Comparison of ENCODE assay signal across 19 cellular contexts in genomic region chr4:54093609-54094240, GRCh38. TPM values are rescaled to one million over a fixed set of nuclear protein-coding genes. Genes with fewer than 3 reads are reported as not detected.
DNase-seq lines count a peak whose midpoint lies in the region; ATAC-seq and TF ChIP-seq lines count a peak whose summit lies in the region.
"Had no signal": no experiment of that assay in that cellular context is flagged by ENCODE, and none has a peak within 500 bp of the region (broad histone marks: within the 10 kb centered on the region; RNA-seq: fewer than 3 reads in every experiment).

No MANE protein-coding gene starts in this region.

- H3K4me2 ChIP-seq in smooth muscle cell = peak overlapping the region; percentile 32

- H3K4me1 ChIP-seq in endodermal cell (ENCODE audit: control insufficient read depth, insufficient read depth, low read length) (peaks cover 7% of the 10 kb centered on the region), smooth muscle cell (ENCODE audit: low read depth) (peaks cover 12% of the 10 kb centered on the region)

- no peaks in the 10 kb centered on the region for H3F3A ChIP-seq in smooth muscle cell (ENCODE audit: low read depth)

- no peaks in the 10 kb centered on the region for H3K36me3 Mint-ChIP-seq in activated CD4-positive, alpha-beta memory T cell treated with anti-CD3 and anti-CD28 coated beads for 36 hours
- H3K36me3 Mint-ChIP-seq in activated CD4-positive, alpha-beta memory T cell treated with anti-CD3 and anti-CD28 coated beads, Interleukin-2, amount 10 ng/mL, durations not matched to agents 7 days and 5 days (ENCODE audit: low read depth) = peaks cover 4% of the 10 kb centered on the region
- peaks cover 4% of the 10 kb centered on the region for H3K36me3 Mint-ChIP-seq in T-helper 17 cell (ENCODE audit: low read depth)
- no peaks in the 10 kb centered on the region for H3K36me3 Mint-ChIP-seq in endodermal cell (ENCODE audit: low read depth)
- H3K36me3 Mint-ChIP-seq: CD4-positive, alpha-beta memory T cell had no signal

- H3K4me3 ChIP-seq in endodermal cell (ENCODE audit: low read length) = no peak overlapping the region
- no peak overlapping the region for H3K4me3 ChIP-seq in smooth muscle cell
- H3K4me3 ChIP-seq: adrenal gland, K562, Peyer's patch had no signal

- TF ChIP-seq CTCF in endodermal cell (conservative IDR thresholded peaks at IDR 0.05) = no peak
- TF ChIP-seq CTCF in smooth muscle cell (IDR thresholded peaks at IDR 0.05; ENCODE audit: borderline replicate concordance, insufficient read depth, poor library complexity, severe bottlenecking) = no peak

- peaks cover 26% of the 10 kb centered on the region for H3K4me1 Mint-ChIP-seq in activated CD4-positive, alpha-beta memory T cell treated with anti-CD3 and anti-CD28 coated beads for 36 hours (ENCODE audit: low read depth)
- peaks cover 18% of the 10 kb centered on the region for H3K4me1 Mint-ChIP-seq in activated CD4-positive, alpha-beta memory T cell treated with anti-CD3 and anti-CD28 coated beads, Interleukin-2, amount 10 ng/mL, durations not matched to agents 7 days and 5 days
- H3K4me1 Mint-ChIP-seq in T-helper 17 cell (peaks cover 22% of the 10 kb centered on the region), endodermal cell (peaks cover 42% of the 10 kb centered on the region)

- H3K27ac ChIP-seq in endodermal cell (ENCODE audit: low read depth, low read length) = no peak overlapping the region
- no peak overlapping the region for H3K27ac ChIP-seq in smooth muscle cell (ENCODE audit: low read depth)
- H3K27ac ChIP-seq: adrenal gland, Peyer's patch had no signal

- peaks cover 88% of the 10 kb centered on the region for H3K27me3 ChIP-seq in endodermal cell (ENCODE audit: control insufficient read depth, insufficient read depth, low read length, poor library complexity, severe bottlenecking)
- H3K27me3 ChIP-seq in smooth muscle cell (ENCODE audit: low read depth) = peaks cover 67% of the 10 kb centered on the region

- H3K9me3 Mint-ChIP-seq in activated CD4-positive, alpha-beta memory T cell treated with anti-CD3 and anti-CD28 coated beads for 36 hours = no peaks in the 10 kb centered on the region
- H3K9me3 Mint-ChIP-seq in activated CD4-positive, alpha-beta memory T cell treated with anti-CD3 and anti-CD28 coated beads, Interleukin-2, amount 10 ng/mL, durations not matched to agents 7 days and 5 days = no peaks in the 10 kb centered on the region
- H3K9me3 Mint-ChIP-seq in endodermal cell = no peaks in the 10 kb centered on the region

- WGBS in endodermal cell (ENCODE audit: insufficient coverage in 1 of 2, insufficient read length in 1 of 2), 2 experiments = 4 to 6% methylated on average over 17 to 21 of the region's 21 CpGs
- 10% methylated on average over 21 of the region's 21 CpGs for WGBS in smooth muscle cell (ENCODE audit: low lambda C conversion rate)

- H2AFZ ChIP-seq in smooth muscle cell (ENCODE audit: low read depth) = no peak overlapping the region

- POLR2A ChIA-PET in activated CD4-positive, alpha-beta memory T cell treated with anti-CD3 and anti-CD28 coated beads for 36 hours (lab: Charles Lee) = interaction anchor here (1.9 kb wide), 1 partner anchor 30 kb away, joined by 6 read pairs; the partner anchor contains the start of gene CHIC2
- POLR2A ChIA-PET in activated CD4-positive, alpha-beta memory T cell treated with anti-CD3 and anti-CD28 coated beads, Interleukin-2, amount 10 ng/mL, durations not matched to agents 7 days and 5 days (lab: Charles Lee) = interaction anchor here (1.0 kb wide), 1 partner anchor 36 kb away, joined by 3 read pairs; no protein-coding TSS in a partner anchor

- CTCF ChIA-PET in activated CD4-positive, alpha-beta memory T cell treated with anti-CD3 and anti-CD28 coated beads for 36 hours (lab: Charles Lee) = interaction anchor here (1.0 to 1.4 kb wide), 2 partner anchors 125 to 164 kb away, joined by 3 read pairs; no protein-coding TSS in a partner anchor
- CTCF ChIA-PET in activated CD4-positive, alpha-beta memory T cell treated with anti-CD3 and anti-CD28 coated beads, Interleukin-2, amount 10 ng/mL, durations not matched to agents 7 days and 5 days (lab: Charles Lee) = no interaction called here

- H3K9me3 ChIP-seq in T-helper 17 cell (ENCODE audit: control insufficient read depth, low read length, poor library complexity, severe bottlenecking) = no peaks in the 10 kb centered on the region
- H3K9me3 ChIP-seq in endodermal cell (ENCODE audit: control insufficient read depth, low read length) = no peaks in the 10 kb centered on the region
- H3K9me3 ChIP-seq in smooth muscle cell (replicated peaks; ENCODE audit: low read depth) = no peaks in the 10 kb centered on the region
- H3K9me3 ChIP-seq: adrenal gland, Peyer's patch had no signal

- no peaks in the 10 kb centered on the region for H3K79me2 ChIP-seq in smooth muscle cell (ENCODE audit: low read depth)

- no peak for ATAC-seq in T-helper 17 cell
- ATAC-seq in HG03439 (IDR thresholded peaks at IDR 0.05; ENCODE audit: unreplicated experiment) = no peak
- ATAC-seq: K562, left colon had no signal

- peaks cover 70% of the 10 kb centered on the region for H3K27me3 Mint-ChIP-seq in activated CD4-positive, alpha-beta memory T cell treated with anti-CD3 and anti-CD28 coated beads for 36 hours
- peaks cover 78% of the 10 kb centered on the region for H3K27me3 Mint-ChIP-seq in activated CD4-positive, alpha-beta memory T cell treated with anti-CD3 and anti-CD28 coated beads, Interleukin-2, amount 10 ng/mL, durations not matched to agents 7 days and 5 days
- H3K27me3 Mint-ChIP-seq in T-helper 17 cell = peaks cover 79% of the 10 kb centered on the region
- peaks cover 93% of the 10 kb centered on the region for H3K27me3 Mint-ChIP-seq in endodermal cell (ENCODE audit: insufficient read depth)

- no peaks in the 10 kb centered on the region for H4K20me1 ChIP-seq in smooth muscle cell (ENCODE audit: low read depth)

- intact Hi-C loops in activated CD4-positive, alpha-beta memory T cell treated with anti-CD3 and anti-CD28 coated beads for 36 hours (cut with micrococcal nuclease) = loop anchor here (2.0 kb wide), 2 partner anchors 15 to 29 kb away; partner anchors contain the start of gene CHIC2

- peak; percentile 44 for DNase-seq in activated CD4-positive, alpha-beta memory T cell treated with anti-CD3 and anti-CD28 coated beads for 36 hours
- DNase-seq in activated CD4-positive, alpha-beta memory T cell treated with anti-CD3 and anti-CD28 coated beads, Interleukin-2, amount 10 ng/mL, durations not matched to agents 7 days and 5 days = no peak
- no peak for DNase-seq in T-helper 17 cell
- DNase-seq in endodermal cell = peak; percentile 78
- DNase-seq in smooth muscle cell (lab: John Stamatoyannopoulos, UW; ENCODE audit: unreplicated experiment) = no peak
- DNase-seq in islet precursor cell = no peak
- DNase-seq in NCI-H446 (lab: John Stamatoyannopoulos, UW) = no peak
- DNase-seq: 8988T, adrenal gland, head of caudate nucleus, left colon, NCI-H1436, Peyer's patch, SW 1271 had no signal

- no peak overlapping the region for H3K27ac Mint-ChIP-seq in activated CD4-positive, alpha-beta memory T cell treated with anti-CD3 and anti-CD28 coated beads for 36 hours
- no peak overlapping the region for H3K27ac Mint-ChIP-seq in activated CD4-positive, alpha-beta memory T cell treated with anti-CD3 and anti-CD28 coated beads, Interleukin-2, amount 10 ng/mL, durations not matched to agents 7 days and 5 days
- no peak overlapping the region for H3K27ac Mint-ChIP-seq in T-helper 17 cell
- H3K27ac Mint-ChIP-seq in endodermal cell = no peak overlapping the region
- H3K27ac Mint-ChIP-seq: CD4-positive, alpha-beta memory T cell had no signal

- H3K9ac ChIP-seq in endodermal cell (ENCODE audit: extremely low read depth, low read length, poor library complexity, severe bottlenecking) (no peak overlapping the region), smooth muscle cell (ENCODE audit: low read depth) (no peak overlapping the region)

- peak overlapping the region; percentile 53 for H3K4me3 Mint-ChIP-seq in activated CD4-positive, alpha-beta memory T cell treated with anti-CD3 and anti-CD28 coated beads for 36 hours
- no peak overlapping the region for H3K4me3 Mint-ChIP-seq in activated CD4-positive, alpha-beta memory T cell treated with anti-CD3 and anti-CD28 coated beads, Interleukin-2, amount 10 ng/mL, durations not matched to agents 7 days and 5 days
- H3K4me3 Mint-ChIP-seq in T-helper 17 cell (peak overlapping the region; percentile 64), endodermal cell (peak overlapping the region; percentile 32)

- H3K36me3 ChIP-seq in endodermal cell (ENCODE audit: control insufficient read depth, insufficient read depth, low read length) (no peaks in the 10 kb centered on the region), smooth muscle cell (ENCODE audit: low read depth) (no peaks in the 10 kb centered on the region)
- H3K36me3 ChIP-seq: adrenal gland, Peyer's patch had no signal

RNA-seq across cellular contexts. Expression of gene GSX2, which starts 6.2 kb away (rescaled TPM):
- total RNA-seq in activated CD4-positive, alpha-beta memory T cell treated with anti-CD3 and anti-CD28 coated beads for 36 hours = not detected
- total RNA-seq in activated CD4-positive, alpha-beta memory T cell treated with anti-CD3 and anti-CD28 coated beads, Interleukin-2, amount 10 ng/mL, durations not matched to agents 7 days and 5 days = not detected
- total RNA-seq in T-helper 17 cell = not detected
- not detected for total RNA-seq in endodermal cell
- 3.6 TPM for polyA plus RNA-seq in endodermal cell (2013, experiment 1 of 2)
- polyA plus RNA-seq in endodermal cell (2013, experiment 2 of 2) = 4.2 TPM
- total RNA-seq in smooth muscle cell = not detected in 2 replicates
- polyA plus RNA-seq in smooth muscle cell = not detected in 2 replicates
- total RNA-seq: adrenal gland; CD4-positive, alpha-beta memory T cell; epithelial cell of proximal tubule; K562; left colon; Peyer's patch; subcutaneous adipose tissue had no signal
- polyA plus RNA-seq: adrenal gland; CD4-positive, alpha-beta memory T cell; K562 had no signal

RNA-seq across cellular contexts. Expression of gene CHIC2, which starts 29.3 kb away (rescaled TPM):
- 10 to 100 TPM; 11.2 to 11.8 TPM for total RNA-seq in activated CD4-positive, alpha-beta memory T cell treated with anti-CD3 and anti-CD28 coated beads for 36 hours
- 10 to 100 TPM; 17.6 to 20.1 TPM for total RNA-seq in activated CD4-positive, alpha-beta memory T cell treated with anti-CD3 and anti-CD28 coated beads, Interleukin-2, amount 10 ng/mL, durations not matched to agents 7 days and 5 days
- 10 to 100 TPM; 43.0 to 70.1 TPM for total RNA-seq in T-helper 17 cell
- total RNA-seq in endodermal cell = 10 to 100 TPM; 10.2 to 14.4 TPM
- 15.7 TPM for polyA plus RNA-seq in endodermal cell (2013, experiment 1 of 2)
- polyA plus RNA-seq in endodermal cell (2013, experiment 2 of 2) = 17.4 TPM
- total RNA-seq in smooth muscle cell = 61.0 and 61.4 TPM in 2 replicates
- polyA plus RNA-seq in smooth muscle cell = 52.2 and 57.0 TPM in 2 replicates

Comparison
In these comparisons a context has a peak if more than half of its experiments do, and no peak if none do; other contexts are left out.
1. DNase-seq: peak in activated CD4-positive, alpha-beta memory T cell treated with anti-CD3 and anti-CD28 coated beads for 36 hours (single experiment) and endodermal cell (single experiment); none in activated CD4-positive, alpha-beta memory T cell treated with anti-CD3 and anti-CD28 coated beads, Interleukin-2, amount 10 ng/mL, durations not matched to agents 7 days and 5 days (single experiment), T-helper 17 cell (0 of 3), smooth muscle cell (single experiment), islet precursor cell (single experiment) and NCI-H446 (0 of 2).